2 cellular contexts compared by ENCODE assay signal in the genomic region with DNA sequence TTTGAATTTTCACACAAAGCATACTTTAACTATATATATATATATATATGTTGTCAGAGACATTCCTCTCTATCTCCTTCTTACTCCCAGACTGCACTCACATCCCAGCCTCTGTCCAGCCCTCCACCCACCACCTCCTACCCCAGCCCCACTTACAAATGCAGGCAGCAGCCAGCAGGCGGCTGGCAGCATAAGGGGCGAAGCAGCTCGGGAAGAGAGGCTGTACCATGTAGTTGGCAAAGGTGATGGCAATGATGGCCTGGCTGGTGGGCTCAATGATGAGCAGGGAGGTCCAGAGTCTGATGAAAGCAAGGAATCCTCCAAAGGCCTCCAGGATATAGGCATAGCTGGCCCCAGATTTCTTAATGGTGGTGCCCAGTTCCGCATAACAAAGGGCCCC.
TF ChIP-seq lines count a peak whose summit lies in the region.

No MANE protein-coding gene starts in this region.

TF ChIP-seq in HepG2, 621 proteins besides CTCF, POLR2A, EP300 and RAD21:
- TF ChIP-seq, protein P1, sequence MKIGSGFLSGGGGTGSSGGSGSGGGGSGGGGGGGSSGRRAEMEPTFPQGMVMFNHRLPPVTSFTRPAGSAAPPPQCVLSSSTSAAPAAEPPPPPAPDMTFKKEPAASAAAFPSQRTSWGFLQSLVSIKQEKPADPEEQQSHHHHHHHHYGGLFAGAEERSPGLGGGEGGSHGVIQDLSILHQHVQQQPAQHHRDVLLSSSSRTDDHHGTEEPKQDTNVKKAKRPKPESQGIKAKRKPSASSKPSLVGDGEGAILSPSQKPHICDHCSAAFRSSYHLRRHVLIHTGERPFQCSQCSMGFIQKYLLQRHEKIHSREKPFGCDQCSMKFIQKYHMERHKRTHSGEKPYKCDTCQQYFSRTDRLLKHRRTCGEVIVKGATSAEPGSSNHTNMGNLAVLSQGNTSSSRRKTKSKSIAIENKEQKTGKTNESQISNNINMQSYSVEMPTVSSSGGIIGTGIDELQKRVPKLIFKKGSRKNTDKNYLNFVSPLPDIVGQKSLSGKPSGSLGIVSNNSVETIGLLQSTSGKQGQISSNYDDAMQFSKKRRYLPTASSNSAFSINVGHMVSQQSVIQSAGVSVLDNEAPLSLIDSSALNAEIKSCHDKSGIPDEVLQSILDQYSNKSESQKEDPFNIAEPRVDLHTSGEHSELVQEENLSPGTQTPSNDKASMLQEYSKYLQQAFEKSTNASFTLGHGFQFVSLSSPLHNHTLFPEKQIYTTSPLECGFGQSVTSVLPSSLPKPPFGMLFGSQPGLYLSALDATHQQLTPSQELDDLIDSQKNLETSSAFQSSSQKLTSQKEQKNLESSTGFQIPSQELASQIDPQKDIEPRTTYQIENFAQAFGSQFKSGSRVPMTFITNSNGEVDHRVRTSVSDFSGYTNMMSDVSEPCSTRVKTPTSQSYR (CRISPR knock-in tag; IDR thresholded peaks at IDR 0.05; ENCODE audit: borderline replicate concordance) = no peak
- TF ChIP-seq ZNF572 (CRISPR knock-in tag; IDR thresholded peaks at IDR 0.05) (peak; percentile 87; the same call in 1 of the 2 replicates), ATM (IDR thresholded peaks at IDR 0.05; ENCODE audit: borderline replicate concordance) (no peak)

TF ChIP-seq in HEK293T, 16 proteins besides CTCF, POLR2A, EP300 and RAD21:
- TF ChIP-seq CTBP1 (IDR thresholded peaks at IDR 0.05; ENCODE audit: borderline replicate concordance) = no peak
- TF ChIP-seq, protein P2, sequence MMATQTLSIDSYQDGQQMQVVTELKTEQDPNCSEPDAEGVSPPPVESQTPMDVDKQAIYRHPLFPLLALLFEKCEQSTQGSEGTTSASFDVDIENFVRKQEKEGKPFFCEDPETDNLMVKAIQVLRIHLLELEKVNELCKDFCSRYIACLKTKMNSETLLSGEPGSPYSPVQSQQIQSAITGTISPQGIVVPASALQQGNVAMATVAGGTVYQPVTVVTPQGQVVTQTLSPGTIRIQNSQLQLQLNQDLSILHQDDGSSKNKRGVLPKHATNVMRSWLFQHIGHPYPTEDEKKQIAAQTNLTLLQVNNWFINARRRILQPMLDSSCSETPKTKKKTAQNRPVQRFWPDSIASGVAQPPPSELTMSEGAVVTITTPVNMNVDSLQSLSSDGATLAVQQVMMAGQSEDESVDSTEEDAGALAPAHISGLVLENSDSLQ (IDR thresholded peaks at IDR 0.05) = no peak
- no peak for TF ChIP-seq L3MBTL2 (conservative IDR thresholded peaks at IDR 0.05)
- TF ChIP-seq ARNT (IDR thresholded peaks at IDR 0.05) = no peak
- no peak for TF ChIP-seq BHLHE40 (IDR thresholded peaks at IDR 0.05; ENCODE audit: borderline replicate concordance)
- no peak for TF ChIP-seq ZNF384 (IDR thresholded peaks at IDR 0.05)
- TF ChIP-seq LEF1 (IDR thresholded peaks at IDR 0.05; ENCODE audit: borderline replicate concordance) = no peak
- TF ChIP-seq ELF4 (IDR thresholded peaks at IDR 0.05) = no peak
- TF ChIP-seq HDGF (IDR thresholded peaks at IDR 0.05; ENCODE audit: borderline replicate concordance) = no peak
- TF ChIP-seq TARDBP (IDR thresholded peaks at IDR 0.05) = no peak
- no peak for TF ChIP-seq NFRKB (IDR thresholded peaks at IDR 0.05)
- TF ChIP-seq FOXK2 (IDR thresholded peaks at IDR 0.05) = no peak
- TF ChIP-seq FOXM1 (IDR thresholded peaks at IDR 0.05; ENCODE audit: borderline replicate concordance) = no peak
- no peak for TF ChIP-seq SUZ12 (IDR thresholded peaks at IDR 0.05)
TF ChIP-seq in HEK293T: peak in this region for 0.
